8 cellular contexts compared by ENCODE assay signal in genomic region chr12:66302827-66303169, GRCh38. TPM values are rescaled to one million over a fixed set of nuclear protein-coding genes. Genes with fewer than 3 reads are reported as not detected.
DNase-seq lines count a peak whose midpoint lies in the region; ATAC-seq and TF ChIP-seq lines count a peak whose summit lies in the region.

No MANE protein-coding gene starts in this region.

- peak overlapping the region; percentile 83 for H3K4me2 ChIP-seq in Karpas-422 (ENCODE audit: low read depth, low read length, poor library complexity, severe bottlenecking)

- peak overlapping the region; percentile 93 for H3K27ac Mint-ChIP-seq in dendritic cell treated with granulocyte-macrophage colony-stimulating factor and Interleukin-4, amounts not matched to agents 40 ng/mL and 50 ng/mL, for 4 days
- H3K27ac Mint-ChIP-seq in natural killer cell, result peak overlapping the region; percentile 82 to 99

- H3K4me3 Mint-ChIP-seq in dendritic cell treated with granulocyte-macrophage colony-stimulating factor and Interleukin-4, amounts not matched to agents 40 ng/mL and 50 ng/mL, for 4 days, result peak overlapping the region; percentile 97
- peak overlapping the region; percentile 98 for H3K4me3 Mint-ChIP-seq in natural killer cell

- no peaks in the 10 kb centered on the region for H3K9me3 ChIP-seq in Karpas-422 (ENCODE audit: low read length)

- peak overlapping the region; percentile 82 for H2AFZ ChIP-seq in Karpas-422 (ENCODE audit: low read length)

- no peaks in the 10 kb centered on the region for H4K20me1 ChIP-seq in Karpas-422 (ENCODE audit: insufficient read depth, low read depth, low read length)

- no peaks in the 10 kb centered on the region for H3K27me3 Mint-ChIP-seq in dendritic cell treated with granulocyte-macrophage colony-stimulating factor and Interleukin-4, amounts not matched to agents 40 ng/mL and 50 ng/mL, for 4 days
- H3K27me3 Mint-ChIP-seq in natural killer cell (ENCODE audit: low read depth in 2 of 2), result no peaks in the 10 kb centered on the region

- DNase-seq in AG10803 (ENCODE audit: low read depth) (no peak), Karpas-422 (no peak), natural killer cell (no peak), GM03348 (ENCODE audit: low spot score) (no peak), NCI-H2081 (lab: John Stamatoyannopoulos, UW) (no peak)

- ATAC-seq in natural killer cell (no peak), GM19035 (IDR thresholded peaks at IDR 0.05; ENCODE audit: unreplicated experiment) (no peak), GM19395 (IDR thresholded peaks at IDR 0.05; ENCODE audit: unreplicated experiment) (no peak)

- intact Hi-C loops in dendritic cell treated with granulocyte-macrophage colony-stimulating factor and Interleukin-4, amounts not matched to agents 40 ng/mL and 50 ng/mL, for 4 days (cut with micrococcal nuclease), result loop anchor here (1.0 to 10.0 kb wide), 4 partner anchors 35 to 962 kb away; partner anchors contain the start of genes CAND1 and TMBIM4
- intact Hi-C loops in natural killer cell (cut with micrococcal nuclease), result loop anchor here (2.0 to 10.0 kb wide), 3 partner anchors 134 to 965 kb away; partner anchors contain the start of genes CAND1, LLPH and TMBIM4

- no peaks in the 10 kb centered on the region for H3K36me3 ChIP-seq in Karpas-422 (ENCODE audit: insufficient read depth, low read length)

- no peak for TF ChIP-seq CTCF in AG10803 (conservative IDR thresholded peaks at IDR 0.05; ENCODE audit: low read length)
- TF ChIP-seq CTCF in natural killer cell (IDR thresholded peaks at IDR 0.05), result no peak

- no peaks in the 10 kb centered on the region for H3K9me2 ChIP-seq in Karpas-422 (replicated peaks; ENCODE audit: insufficient read depth, low read length)

- H3K4me1 Mint-ChIP-seq in dendritic cell treated with granulocyte-macrophage colony-stimulating factor and Interleukin-4, amounts not matched to agents 40 ng/mL and 50 ng/mL, for 4 days (ENCODE audit: low read depth), result peaks cover 31% of the 10 kb centered on the region
- peaks cover 39 to 51% of the 10 kb centered on the region in 2 donors for H3K4me1 Mint-ChIP-seq in natural killer cell

- no peaks in the 10 kb centered on the region for H3K27me3 ChIP-seq in Karpas-422 (ENCODE audit: low read length)

- H3K36me3 Mint-ChIP-seq in dendritic cell treated with granulocyte-macrophage colony-stimulating factor and Interleukin-4, amounts not matched to agents 40 ng/mL and 50 ng/mL, for 4 days (ENCODE audit: low read depth), result peaks cover 42% of the 10 kb centered on the region
- H3K36me3 Mint-ChIP-seq in natural killer cell, result peaks cover 5% of the 10 kb centered on the region

- H3K79me2 ChIP-seq in Karpas-422 (ENCODE audit: low read length), result peaks cover 11% of the 10 kb centered on the region

- peaks cover 23% of the 10 kb centered on the region for H3K4me1 ChIP-seq in Karpas-422 (ENCODE audit: low read length)

- H3K9ac ChIP-seq in Karpas-422 (ENCODE audit: low read length), result peak overlapping the region; percentile 74

- H3K4me3 ChIP-seq in AG10803 (ENCODE audit: low read length) (peak overlapping the region; percentile 96), Karpas-422 (ENCODE audit: low read length) (peak overlapping the region; percentile 74)

- no peak overlapping the region for H3K27ac ChIP-seq in Karpas-422 (ENCODE audit: low read length)

- H3K9me3 Mint-ChIP-seq in dendritic cell treated with granulocyte-macrophage colony-stimulating factor and Interleukin-4, amounts not matched to agents 40 ng/mL and 50 ng/mL, for 4 days, result no peaks in the 10 kb centered on the region
- H3K9me3 Mint-ChIP-seq in natural killer cell, result no peaks in the 10 kb centered on the region

RNA-seq across cellular contexts. Expression of gene HELB, which starts 0.5 kb away (rescaled TPM):
- 4.4 and 7.7 TPM in 2 replicates for total RNA-seq in Karpas-422 (2014; rRNA removed; shearing (Covaris generic); ENCODE audit: low replicate concordance)
- total RNA-seq in natural killer cell, result 10 to 100 TPM; 29.2 to 45.6 (median 36.6) TPM
